In genomic region chr1:224860488-224860887, GRCh38 we compare ENCODE assay signal across 24 cellular contexts.
"Had no signal": no experiment of that assay in that cellular context is flagged by ENCODE, and none has a peak within 500 bp of the region (broad histone marks: within the 10 kb centered on the region; RNA-seq: fewer than 3 reads in every experiment).

No MANE protein-coding gene starts in this region.

- FAIRE-seq: islet of Langerhans, kidney had no signal

- H3K27me3 ChIP-seq: left lung, ovary, right atrium auricular region, right lobe of liver, suprapubic skin, tibial artery, upper lobe of right lung, vagina had no signal

- H3K27ac ChIP-seq: left lung, lower lobe of right lung, ovary, right atrium auricular region, right lobe of liver, skin epidermis, suprapubic skin, thoracic aorta, tibial artery, upper lobe of right lung, vagina had no signal

- DNase-seq: hypothalamus; immature natural killer cell; kidney; left colon; left lung; lower lobe of right lung; mammary epithelial cell; mesenchymal stem cell; naive B cell; natural killer cell; nephron progenitor cell; ovary; right lobe of liver; stimulated activated CD4-positive, alpha-beta T cell treated with anti-CD3 and anti-CD28 coated beads, Interleukin-4, amount 100 ng/mL, for 24 hours; stimulated activated naive CD4-positive, alpha-beta T cell; tibial artery; trophoblast cell; upper lobe of right lung had no signal

- H3K4me3 ChIP-seq: left lung, lower lobe of right lung, ovary, right atrium auricular region, right lobe of liver, skin epidermis, suprapubic skin, thoracic aorta, tibial artery, upper lobe of right lung, vagina had no signal

- H3K36me3 ChIP-seq: left lung, lower lobe of right lung, ovary, right atrium auricular region, right lobe of liver, suprapubic skin, thoracic aorta, tibial artery, upper lobe of right lung, vagina had no signal

- H3K9me3 ChIP-seq: lower lobe of right lung, ovary, suprapubic skin, thoracic aorta, tibial artery, upper lobe of right lung, vagina had no signal
